20 cellular contexts compared by ENCODE assay signal in genomic region chr17:71327376-71328059, GRCh38.
DNase-seq lines count a peak whose midpoint lies in the region; ATAC-seq and TF ChIP-seq lines count a peak whose summit lies in the region.
"Had no signal": no experiment of that assay in that cellular context is flagged by ENCODE, and none has a peak within 500 bp of the region (broad histone marks: within the 10 kb centered on the region; RNA-seq: fewer than 3 reads in every experiment).

No MANE protein-coding gene starts in this region.

- no peaks in the 10 kb centered on the region for H3K9me1 ChIP-seq in IMR-90 (ENCODE audit: insufficient read depth, low read length)

- peak overlapping the region; percentile 86 for H2BK120ac ChIP-seq in IMR-90 (ENCODE audit: low read depth, low read length)

- peak overlapping the region; percentile 85 for H3K4me2 ChIP-seq in IMR-90 (ENCODE audit: low read depth, low read length)

- no peak overlapping the region for H2AK9ac ChIP-seq in IMR-90 (replicated peaks; ENCODE audit: low read depth, low read length, poor library complexity)

- H2BK20ac ChIP-seq in IMR-90 (ENCODE audit: low read depth, low read length), result peak overlapping the region; percentile 87; the same call in 1 of the 2 replicates

- H2AK5ac ChIP-seq in IMR-90 (ENCODE audit: low read depth, low read length), result peak overlapping the region; percentile 75

- no peaks in the 10 kb centered on the region for H3K79me1 ChIP-seq in IMR-90 (ENCODE audit: low read depth in 1 of 2, low read length in 2 of 2)

- H3K23ac ChIP-seq in IMR-90 (ENCODE audit: low read depth, low read length), result no peak overlapping the region; the same call in 1 of the 2 replicates

- no peak overlapping the region for H3K9ac ChIP-seq in IMR-90 (ENCODE audit: low read depth, low read length)

- H3K4me3 ChIP-seq in IMR-90 (ENCODE audit: insufficient read depth, low read depth, low read length) (no peak overlapping the region), choroid plexus epithelial cell (ENCODE audit: low read depth, low read length) (no peak overlapping the region), MG63 (no peak overlapping the region)
- H3K4me3 ChIP-seq: cardiac muscle cell, HAP-1, lower lobe of right lung had no signal

- TF ChIP-seq CTCF in IMR-90 (conservative IDR thresholded peaks at IDR 0.05; ENCODE audit: low read depth, low read length) (no peak), choroid plexus epithelial cell (conservative IDR thresholded peaks at IDR 0.05; ENCODE audit: low read depth, low read length) (no peak)

- H2AFZ ChIP-seq in IMR-90 (replicated peaks; ENCODE audit: low read length, poor library complexity), result no peak overlapping the region

- no peak overlapping the region for H2BK5ac ChIP-seq in IMR-90 (ENCODE audit: low read depth, low read length, poor library complexity, severe bottlenecking)

- peak; percentile 86 for ATAC-seq in IMR-90 (ENCODE audit: low read depth)
- ATAC-seq in GM18870 (IDR thresholded peaks at IDR 0.05; ENCODE audit: unreplicated experiment), result no peak
- no peak for ATAC-seq in GM21447 (IDR thresholded peaks at IDR 0.05; ENCODE audit: unreplicated experiment)
- ATAC-seq: lower lobe of right lung; natural killer cell; stimulated activated naive CD8-positive, alpha-beta T cell treated with anti-CD3 and anti-CD28 coated beads, Interleukin-15, Interleukin-2, amounts not matched to agents 100 U/mL and 50 U/mL, for 24 hours had no signal

- no TSS peak for BruUV-seq in IMR-90 (replicated peaks; lab: Mats Ljungman, UMichigan)

- H3K14ac ChIP-seq in IMR-90 (replicated peaks; ENCODE audit: low read depth, low read length), result peak overlapping the region; percentile 57

- peak overlapping the region; percentile 37; the same call in 1 of the 2 replicates for H3K4ac ChIP-seq in IMR-90 (ENCODE audit: low read depth, low read length)

- TF ChIP-seq POLR2A in IMR-90 (IDR thresholded peaks at IDR 0.05; ENCODE audit: low read depth, low read length), result no peak

- CTCF ChIA-PET in IMR-90 (lab: Yijun Ruan, JAX), result no interaction called here

- H2BK15ac ChIP-seq in IMR-90 (ENCODE audit: low read depth, low read length), result peak overlapping the region; percentile 92; the same call in 1 of the 3 replicates

- no peak for TF ChIP-seq RAD21 in IMR-90 (IDR thresholded peaks at IDR 0.05; ENCODE audit: low read length)

- no peaks in the 10 kb centered on the region for H3K9me3 ChIP-seq in IMR-90 (ENCODE audit: control insufficient read depth, insufficient read depth, low read length)
- no peaks in the 10 kb centered on the region for H3K9me3 ChIP-seq in MG63
- H3K9me3 ChIP-seq: HAP-1, lower lobe of right lung had no signal

- POLR2A ChIA-PET in IMR-90 (lab: Charles Lee; ENCODE audit: unreplicated experiment), result no interaction called here

- H3K27me3 ChIP-seq in IMR-90 (ENCODE audit: control insufficient read depth, insufficient read depth, low read length) (no peaks in the 10 kb centered on the region), MG63 (no peaks in the 10 kb centered on the region)

- DNase-seq in AG08396 (ENCODE audit: low spot score) (peak; percentile 26), IMR-90 (peak; percentile 72), choroid plexus epithelial cell (ENCODE audit: low read depth) (peak; percentile 70), myocyte (ENCODE audit: low read depth) (peak; percentile 33), NK-92 (lab: John Stamatoyannopoulos, UW; ENCODE audit: unreplicated experiment) (no peak), MG63 (no peak)
- DNase-seq: activated CD4-positive, alpha-beta T cell treated with anti-CD3 and anti-CD28 coated beads for 4 hours; activated naive CD4-positive, alpha-beta T cell treated with Interleukin-2 at 50 U/mL for 16 hours; effector CD8-positive, alpha-beta T cell; GF-D8; lower lobe of right lung; natural killer cell; NCI-H2029; NCI-H510A; SIG-M5; stimulated activated naive CD8-positive, alpha-beta T cell treated with anti-CD3 and anti-CD28 coated beads, Interleukin-15, Interleukin-2, amounts not matched to agents 100 U/mL and 50 U/mL, for 24 hours had no signal

- no peaks in the 10 kb centered on the region for H4K20me1 ChIP-seq in IMR-90 (ENCODE audit: insufficient read depth, low read length)

- in situ Hi-C loops in IMR-90 (cut with MboI; ENCODE audit: low sequenced_read_pairs), result no loop called here

- WGBS in IMR-90 (ENCODE audit: extremely low coverage in 2 of 2, insufficient read length in 1 of 2), 2 experiments, result no CpG with 5 or more reads among the region's 5 CpGs

- H3K56ac ChIP-seq in IMR-90 (ENCODE audit: extremely low read depth, insufficient read depth, low read length), result no peak overlapping the region

- H4K91ac ChIP-seq in IMR-90 (ENCODE audit: insufficient read depth, low read depth, low read length), result 0 out of 2 replicates have a peak overlapping the region, but pooled peaks have one; percentile 50

- intact Hi-C loops in IMR-90 (cut with micrococcal nuclease), result no loop called here

- H3K18ac ChIP-seq in IMR-90 (ENCODE audit: low read depth, low read length), result peak overlapping the region; percentile 81; the same call in 1 of the 2 replicates

- dilution Hi-C loops in IMR-90 (cut with HindIII; ENCODE audit: low sequenced_read_pairs, unreplicated experiment), result no loop called here

- no peak overlapping the region; the same call in 1 of the 2 replicates for H4K5ac ChIP-seq in IMR-90 (ENCODE audit: low read depth, low read length)

- peaks cover 4% of the 10 kb centered on the region for H3K4me1 ChIP-seq in IMR-90 (ENCODE audit: control insufficient read depth, insufficient read depth, low read length)
- H3K4me1 ChIP-seq: HAP-1, lower lobe of right lung had no signal

- no peak overlapping the region for H3K27ac ChIP-seq in IMR-90 (ENCODE audit: insufficient read depth, low read length)
- H3K27ac ChIP-seq: cardiac muscle cell, lower lobe of right lung had no signal

- H3K36me3 ChIP-seq in IMR-90 (ENCODE audit: control insufficient read depth, insufficient read depth, low read length), result no peaks in the 10 kb centered on the region
- no peaks in the 10 kb centered on the region for H3K36me3 ChIP-seq in MG63
- H3K36me3 ChIP-seq: cardiac muscle cell, HAP-1, lower lobe of right lung had no signal

- H4K8ac ChIP-seq in IMR-90 (ENCODE audit: low read depth in 2 of 2, low read length in 2 of 2), result no peak overlapping the region; a peak in 1 of 4 replicates

TF ChIP-seq in IMR-90, 13 proteins besides CTCF, POLR2A, EP300 and RAD21:
- peak; percentile 42; the same call in 1 of the 2 replicates for TF ChIP-seq FOS (IDR thresholded peaks at IDR 0.05; ENCODE audit: low read depth, low read length)
- TF ChIP-seq SMC3 (IDR thresholded peaks at IDR 0.05; ENCODE audit: low read depth, low read length), result no peak

Comparison
In these comparisons a context has a peak if more than half of its experiments do, and no peak if none do; other contexts are left out.
1. DNase-seq: peak in AG08396 (single experiment), IMR-90 (single experiment), choroid plexus epithelial cell (single experiment) and myocyte (single experiment); none in NK-92 (single experiment) and MG63 (single experiment).